33 cellular contexts compared by ENCODE assay signal in genomic region chr6:31905041-31905440, GRCh38. TPM values are rescaled to one million over a fixed set of nuclear protein-coding genes. Genes with fewer than 3 reads are reported as not detected.
"Had no signal": no experiment of that assay in that cellular context is flagged by ENCODE, and none has a peak within 500 bp of the region (broad histone marks: within the 10 kb centered on the region; RNA-seq: fewer than 3 reads in every experiment).

No MANE protein-coding gene starts in this region.

- H3K36me3 ChIP-seq: adrenal gland, esophagus muscularis mucosa, gastrocnemius medialis, heart left ventricle had no signal

- H3K9me3 ChIP-seq: adrenal gland, body of pancreas, esophagus muscularis mucosa, gastrocnemius medialis, heart left ventricle had no signal

- H3K27ac ChIP-seq: body of pancreas, foreskin keratinocyte, gastrocnemius medialis, heart left ventricle had no signal

- H3K4me3 ChIP-seq: adrenal gland, body of pancreas, esophagus muscularis mucosa, gastrocnemius medialis, heart left ventricle had no signal

- DNase-seq: activated CD4-positive, alpha-beta memory T cell treated with anti-CD3 and anti-CD28 coated beads for 36 hours; activated CD4-positive, alpha-beta T cell treated with anti-CD3 and anti-CD28 coated beads for 36 hours; activated CD4-positive, alpha-beta T cell treated with anti-CD3 and anti-CD28 coated beads, Interleukin-2, amount 10 ng/mL, durations not matched to agents 24 days and 14 days; activated CD4-positive, CD25-positive, alpha-beta regulatory T cell; activated CD4-positive, CD25-positive, alpha-beta regulatory T cell treated with anti-CD3 and anti-CD28 coated beads, Interleukin-2, amount 50 U/mL, for 72 hours; activated CD8-positive, alpha-beta memory T cell treated with anti-CD3 and anti-CD28 coated beads, Interleukin-2, amount 10 ng/mL, durations not matched to agents 7 days and 5 days; activated CD8-positive, alpha-beta memory T cell treated with anti-CD3 and anti-CD28 coated beads, Interleukin-2, amount 50 U/mL, for 4 hours; activated CD8-positive, alpha-beta T cell treated with anti-CD3 and anti-CD28 coated beads, Interleukin-2, amount 10 ng/mL, durations not matched to agents 7 days and 5 days; activated effector memory CD4-positive, alpha-beta T cell treated with anti-CD3 and anti-CD28 coated beads, Interleukin-2, amount 50 U/mL, for 16 hours; activated naive CD4-positive, alpha-beta T cell treated with anti-CD3 and anti-CD28 coated beads for 36 hours; activated naive CD8-positive, alpha-beta T cell treated with anti-CD3 and anti-CD28 coated beads for 36 hours; activated naive CD8-positive, alpha-beta T cell treated with anti-CD3 and anti-CD28 coated beads, Interleukin-2, amount 50 U/mL, for 24 hours; activated T-cell treated with anti-CD3 and anti-CD28 coated beads, Interleukin-2, amount 50 U/mL, for 1 hour; activated T-cell treated with anti-CD3 and anti-CD28 coated beads, Interleukin-2, amount 50 U/mL, for 48 hours; adrenal gland; amygdala; body of pancreas; caudate nucleus; cortex of kidney; dermis blood vessel endothelial cell; effector CD4-positive, alpha-beta T cell; effector memory CD8-positive, alpha-beta T cell; erythroblast; foreskin keratinocyte; gastrocnemius medialis; glutamatergic neuron; heart left ventricle; T-helper 17 cell had no signal

- FAIRE-seq: colon had no signal

- ATAC-seq: activated CD4-positive, alpha-beta T cell treated with anti-CD3 and anti-CD28 coated beads for 36 hours; activated CD8-positive, alpha-beta memory T cell treated with anti-CD3 and anti-CD28 coated beads, Interleukin-2, amount 10 ng/mL, durations not matched to agents 7 days and 5 days; activated CD8-positive, alpha-beta T cell treated with anti-CD3 and anti-CD28 coated beads, Interleukin-2, amount 10 ng/mL, durations not matched to agents 7 days and 5 days; activated naive CD8-positive, alpha-beta T cell treated with anti-CD3 and anti-CD28 coated beads, Interleukin-2, amount 50 U/mL, for 24 hours; body of pancreas; effector memory CD8-positive, alpha-beta T cell; foreskin keratinocyte; gastrocnemius medialis; heart left ventricle; T-helper 17 cell had no signal

- H3K4me1 ChIP-seq: foreskin keratinocyte had no signal

- H3K27me3 ChIP-seq: adrenal gland, body of pancreas, esophagus muscularis mucosa, gastrocnemius medialis, heart left ventricle had no signal

RNA-seq across cellular contexts. Expression of gene C2, which starts 22.5 kb away (rescaled TPM):
- total RNA-seq: dermis blood vessel endothelial cell, foreskin keratinocyte had no signal

RNA-seq across cellular contexts. Expression of gene SLC44A4, which starts 26.2 kb away (rescaled TPM):
- total RNA-seq: activated CD4-positive, alpha-beta T cell treated with anti-CD3 and anti-CD28 coated beads, Interleukin-2, amount 10 ng/mL, durations not matched to agents 24 days and 14 days; activated CD8-positive, alpha-beta memory T cell treated with anti-CD3 and anti-CD28 coated beads for 36 hours; activated CD8-positive, alpha-beta memory T cell treated with anti-CD3 and anti-CD28 coated beads, Interleukin-2, amount 10 ng/mL, durations not matched to agents 7 days and 5 days; activated T-helper 1 cell treated with anti-CD3 and anti-CD28 coated beads, Interleukin-12 subunit alpha, Interleukin-12 subunit beta, Interleukin-2, Interleukin-4 antibody, amounts not matched to agents 30 ng/mL and 10 ng/mL and 1 ng/mL, durations not matched to agents 14 hours and 24 hours and 36 hours; chondrocyte; heart left ventricle had no signal

RNA-seq across cellular contexts. Expression of gene CFB, which starts 40.9 kb away (rescaled TPM):
- total RNA-seq: activated CD4-positive, alpha-beta T cell treated with anti-CD3 and anti-CD28 coated beads, Interleukin-2, amount 10 ng/mL, durations not matched to agents 24 days and 14 days; activated CD8-positive, alpha-beta memory T cell treated with anti-CD3 and anti-CD28 coated beads for 36 hours had no signal
